Comparison of ENCODE assay signal across 15 cellular contexts in the genomic region with DNA sequence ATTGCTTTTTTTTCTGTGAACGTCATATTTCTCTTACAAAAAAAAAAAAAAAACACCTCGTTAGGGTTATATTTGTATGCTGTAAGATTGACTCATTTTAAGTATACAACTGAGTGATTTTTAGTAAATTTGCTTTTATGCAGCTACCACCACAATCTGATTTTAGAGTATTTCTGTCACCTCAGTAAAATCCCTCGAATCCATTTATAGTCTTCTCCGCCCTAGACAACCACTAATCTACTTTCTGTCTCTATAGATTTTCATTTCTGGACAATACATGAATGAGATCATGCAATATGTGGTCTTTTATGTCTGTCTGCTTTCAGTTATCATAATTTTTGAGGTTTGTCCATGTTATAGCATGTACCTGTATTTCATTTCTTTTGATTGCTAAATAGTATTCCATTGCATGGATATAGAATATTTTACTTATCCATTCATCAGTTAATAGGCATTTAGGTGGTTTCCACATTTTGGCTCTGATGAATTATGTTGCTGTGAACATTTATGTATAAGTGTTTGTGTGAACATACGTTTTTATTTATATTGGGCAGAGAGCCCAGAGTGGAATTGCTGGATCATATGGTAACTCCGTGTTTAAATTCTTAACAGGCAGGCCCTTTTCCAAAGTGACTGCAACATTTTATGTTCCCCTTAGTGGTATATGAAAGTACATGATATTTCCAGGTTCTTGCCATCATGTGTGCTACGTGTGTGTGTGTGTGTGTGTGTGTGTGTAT.
DNase-seq lines count a peak whose midpoint lies in the region; ATAC-seq and TF ChIP-seq lines count a peak whose summit lies in the region.
"Had no signal": no experiment of that assay in that cellular context is flagged by ENCODE, and none has a peak within 500 bp of the region (broad histone marks: within the 10 kb centered on the region; RNA-seq: fewer than 3 reads in every experiment).

No MANE protein-coding gene starts in this region.

- no peak overlapping the region for H2AFZ ChIP-seq in mammary epithelial cell (ENCODE audit: low read depth, low read length)
- H2AFZ ChIP-seq: GM23248 had no signal

- WGBS in mammary epithelial cell (ENCODE audit: low coverage, missing lambda C conversion rate), result 13% methylated on average over 7 of the region's 7 CpGs

- H3K36me3 Mint-ChIP-seq in brain, result no peaks in the 10 kb centered on the region
- H3K36me3 Mint-ChIP-seq in nephron (ENCODE audit: low read depth), result no peaks in the 10 kb centered on the region

- H3K4me1 ChIP-seq in mammary epithelial cell (ENCODE audit: insufficient read depth, low read length), result no peaks in the 10 kb centered on the region

- peak; percentile 10 for DNase-seq in GM13977 (ENCODE audit: low spot score)
- no peak for DNase-seq in mammary epithelial cell
- DNase-seq: DMS153, Karpas-422, MG63, NCI-H1092, NCI-H226, NCI-H526 treated with DMSO at 0.1 percent for 48 hours had no signal

- no peak overlapping the region for H3K4me2 ChIP-seq in mammary epithelial cell (ENCODE audit: insufficient read depth, low read depth, low read length)

- H3K4me1 Mint-ChIP-seq in brain (peaks cover 52% of the 10 kb centered on the region), nephron (peaks cover 62% of the 10 kb centered on the region)

- dilution Hi-C loops in mammary epithelial cell (cut with HindIII; ENCODE audit: low sequenced_read_pairs), result no loop called here

- H3K27me3 Mint-ChIP-seq in brain (no peaks in the 10 kb centered on the region), nephron (ENCODE audit: low read depth) (no peaks in the 10 kb centered on the region)

- H4K20me1 ChIP-seq in mammary epithelial cell (ENCODE audit: insufficient read depth, low read length), result no peaks in the 10 kb centered on the region

- H3K79me2 ChIP-seq in mammary epithelial cell (ENCODE audit: insufficient read depth, low read length), result no peaks in the 10 kb centered on the region

- H3K4me3 ChIP-seq in mammary epithelial cell (replicated peaks in 1 of 3; ENCODE audit: insufficient read depth in 1 of 3, low read depth in 2 of 3, low read length in 3 of 3), result no peak overlapping the region
- H3K4me3 ChIP-seq: GM23248, MG63 had no signal

- in situ Hi-C loops in GM13977 (cut with MboI; ENCODE audit: low pct_unique_long_range_greater_than_20kb, low sequenced_read_pairs, unreplicated experiment) (no loop called here), mammary epithelial cell (cut with MboI; ENCODE audit: low sequenced_read_pairs in 2 of 2) (no loop called here)

- TF ChIP-seq CTCF in GM13977 (IDR thresholded peaks at IDR 0.05; ENCODE audit: extremely low read depth, insufficient read depth, missing control alignments) (no peak), brain (conservative IDR thresholded peaks at IDR 0.05) (no peak), nephron (IDR thresholded peaks at IDR 0.05; ENCODE audit: unreplicated experiment in 3 of 3) (no peak), mammary epithelial cell (conservative IDR thresholded peaks at IDR 0.05 in 1 of 2, IDR thresholded peaks at IDR 0.05 in 1 of 2; ENCODE audit: extremely low read depth in 1 of 2, insufficient read depth in 1 of 2, low read depth in 1 of 2, low read length in 2 of 2) (no peak)

- CTCF ChIA-PET in mammary epithelial cell (lab: Charles Lee; ENCODE audit: low non-redundant PET), result no interaction called here

- peak; percentile 67 for ATAC-seq in HG02852 (IDR thresholded peaks at IDR 0.05; ENCODE audit: unreplicated experiment)
- no peak for ATAC-seq in HG03196 (IDR thresholded peaks at IDR 0.05; ENCODE audit: unreplicated experiment)
- ATAC-seq in HG03457 (IDR thresholded peaks at IDR 0.05; ENCODE audit: unreplicated experiment), result no peak
- ATAC-seq: HCT116 had no signal

- no TSS peak for BruUV-seq in mammary epithelial cell (replicated peaks; lab: Mats Ljungman, UMichigan)

- H3K9me3 ChIP-seq in mammary epithelial cell (replicated peaks; ENCODE audit: insufficient read depth, low read length), result no peaks in the 10 kb centered on the region
- H3K9me3 ChIP-seq: MG63 had no signal

- H3K4me3 Mint-ChIP-seq in brain (no peak overlapping the region), nephron (no peak overlapping the region)

- no peak overlapping the region for H3K27ac ChIP-seq in mammary epithelial cell (ENCODE audit: insufficient read depth, low read depth, low read length)
- H3K27ac ChIP-seq: GM23248 had no signal

- H3K27ac Mint-ChIP-seq in brain (peak overlapping the region in 4 of 5 experiments; percentile 25 to 70 (median 39)), nephron (peak overlapping the region; percentile 8 to 80 (median 66))

- H3K36me3 ChIP-seq in mammary epithelial cell (ENCODE audit: insufficient read depth, low read length), result no peaks in the 10 kb centered on the region
- H3K36me3 ChIP-seq: MG63 had no signal

- no peaks in the 10 kb centered on the region for H3K27me3 ChIP-seq in mammary epithelial cell (ENCODE audit: insufficient read depth, low read length)
- H3K27me3 ChIP-seq: MG63 had no signal

- intact Hi-C loops in mammary epithelial cell (cut with micrococcal nuclease), result no loop called here

- no peak overlapping the region for H3K9ac ChIP-seq in mammary epithelial cell (ENCODE audit: insufficient read depth, low read length)
- H3K9ac ChIP-seq: GM23248 had no signal

- H3K9me3 Mint-ChIP-seq in brain (peaks cover 0 to 12% (median 0%) of the 10 kb centered on the region in 5 experiments), nephron (no peaks in the 10 kb centered on the region)
